Comparison of ENCODE assay signal across 9 cellular contexts in the genomic region with DNA sequence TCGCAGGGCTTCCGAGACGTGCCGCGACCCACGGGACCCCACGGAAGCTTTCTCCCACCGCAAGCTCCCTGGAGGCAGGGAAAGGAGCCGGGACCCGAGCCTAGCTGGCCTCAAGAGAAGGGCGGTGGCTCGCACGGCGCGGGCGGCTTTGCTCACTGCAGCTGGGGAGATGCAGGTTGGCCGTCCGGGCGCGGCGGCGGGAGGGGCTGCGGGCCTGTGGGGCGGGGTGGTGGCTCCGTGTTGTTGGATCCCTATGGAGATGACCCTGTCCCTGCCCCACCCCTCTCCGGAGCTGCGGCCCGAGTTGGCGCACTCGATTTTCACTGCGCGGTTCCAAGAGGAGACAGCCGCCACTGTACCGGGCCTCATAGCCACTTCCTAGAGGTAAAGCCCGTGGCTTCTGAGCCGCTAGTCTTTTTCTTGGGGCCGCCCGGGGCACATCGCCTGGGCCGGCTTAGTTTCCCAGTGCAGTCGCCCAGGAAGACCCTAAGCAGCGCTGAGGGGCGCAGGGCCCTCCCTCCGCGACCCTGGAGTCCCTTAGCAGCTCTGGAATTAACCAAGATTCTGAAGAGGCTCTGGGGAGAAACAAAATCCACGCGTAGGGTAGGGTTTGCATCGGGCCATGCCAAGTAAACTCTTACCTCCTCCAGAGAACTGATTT. TPM values are rescaled to one million over a fixed set of nuclear protein-coding genes. Genes with fewer than 3 reads are reported as not detected.
DNase-seq lines count a peak whose midpoint lies in the region; ATAC-seq and TF ChIP-seq lines count a peak whose summit lies in the region.
"Had no signal": no experiment of that assay in that cellular context is flagged by ENCODE, and none has a peak within 500 bp of the region (broad histone marks: within the 10 kb centered on the region; RNA-seq: fewer than 3 reads in every experiment).

A gene with protein sequence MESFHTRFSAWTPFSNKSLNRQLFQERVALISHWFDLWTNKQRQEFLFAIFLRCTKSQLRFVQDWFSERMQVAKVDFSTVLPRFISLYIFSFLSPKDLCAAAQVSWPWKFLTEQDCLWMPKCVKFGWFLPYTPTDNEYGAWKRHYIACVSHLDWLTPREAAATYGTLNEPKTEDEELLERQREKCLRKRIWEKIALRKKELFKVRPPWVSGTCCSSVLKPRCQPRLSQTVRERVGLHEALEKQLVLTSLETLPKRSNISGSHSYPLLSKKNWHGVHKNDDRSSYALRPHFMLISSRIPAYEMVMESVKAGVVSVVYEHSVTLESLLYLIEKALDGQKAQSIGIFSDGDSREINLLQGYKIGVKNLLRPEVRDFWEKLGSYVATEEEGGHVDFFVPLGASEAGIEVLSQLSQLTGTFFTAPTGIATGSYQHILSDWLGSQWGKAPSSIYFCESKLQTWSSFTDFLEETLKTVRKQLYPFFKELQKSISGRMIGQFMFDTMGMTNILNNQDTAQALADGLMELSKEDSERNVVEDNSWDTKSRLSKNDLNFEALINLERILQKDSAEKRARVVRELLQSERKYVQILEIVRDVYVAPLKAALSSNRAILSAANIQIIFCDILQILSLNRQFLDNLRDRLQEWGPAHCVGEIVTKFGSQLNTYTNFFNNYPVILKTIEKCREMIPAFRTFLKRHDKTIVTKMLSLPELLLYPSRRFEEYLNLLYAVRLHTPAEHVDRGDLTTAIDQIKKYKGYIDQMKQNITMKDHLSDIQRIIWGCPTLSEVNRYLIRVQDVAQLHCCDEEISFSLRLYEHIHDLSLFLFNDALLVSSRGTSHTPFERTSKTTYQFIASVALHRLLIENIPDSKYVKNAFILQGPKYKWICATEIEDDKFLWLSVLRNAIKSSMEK (plus strand): TSS at position 279 of the 661 bp plus-strand sequence. CDS start 17,188 bp downstream, outside the sequence.

- H3K36me3 ChIP-seq in IMR-90 (ENCODE audit: control insufficient read depth, insufficient read depth, low read length) = peaks cover 4% of the 10 kb centered on the region

- H3K79me1 ChIP-seq in IMR-90 (ENCODE audit: low read depth in 1 of 2, low read length in 2 of 2) = no peaks in the 10 kb centered on the region

- no peak within 1 kb of the TSS for H2AK5ac ChIP-seq in IMR-90 (ENCODE audit: low read depth, low read length)

- H3K27me3 ChIP-seq in IMR-90 (ENCODE audit: control insufficient read depth, insufficient read depth, low read length) = peaks cover 2% of the 10 kb centered on the region

- H3K4me2 ChIP-seq in IMR-90 (ENCODE audit: low read depth, low read length) = no peak within 1 kb of the TSS

- TF ChIP-seq RAD21 in IMR-90 (IDR thresholded peaks at IDR 0.05; ENCODE audit: low read length) = no peak

- no peak within 1 kb of the TSS for H3K56ac ChIP-seq in IMR-90 (ENCODE audit: extremely low read depth, insufficient read depth, low read length)

- no peak within 1 kb of the TSS for H3K4ac ChIP-seq in IMR-90 (ENCODE audit: low read depth, low read length)

- no peak within 1 kb of the TSS for H3K14ac ChIP-seq in IMR-90 (replicated peaks; ENCODE audit: low read depth, low read length)

- dilution Hi-C loops in IMR-90 (cut with HindIII; ENCODE audit: low sequenced_read_pairs, unreplicated experiment) = no loop called here

- H3K9ac ChIP-seq in IMR-90 (ENCODE audit: low read depth, low read length) = no peak within 1 kb of the TSS

- H2BK15ac ChIP-seq in IMR-90 (ENCODE audit: low read depth, low read length) = no peak within 1 kb of the TSS

- no peak within 1 kb of the TSS for H2BK120ac ChIP-seq in IMR-90 (ENCODE audit: low read depth, low read length)

- 28% methylated on average over 22 of the region's 48 CpGs; no CpG with 5 or more reads in 1 of the 2 experiments for WGBS in IMR-90 (ENCODE audit: extremely low coverage in 2 of 2, insufficient read length in 1 of 2), 2 experiments

- no peak within 1 kb of the TSS; the same call in 1 of the 2 replicates for H4K5ac ChIP-seq in IMR-90 (ENCODE audit: low read depth, low read length)

- H3K9me1 ChIP-seq in IMR-90 (ENCODE audit: insufficient read depth, low read length) = 0 out of 2 replicates have a peak, but pooled peaks cover 3% of the 10 kb centered on the region

- CTCF ChIA-PET in IMR-90 (lab: Yijun Ruan, JAX) = no interaction called here

- no peak within 1 kb of the TSS for H2AK9ac ChIP-seq in IMR-90 (replicated peaks; ENCODE audit: low read depth, low read length, poor library complexity)

- H3K23ac ChIP-seq in IMR-90 (ENCODE audit: low read depth, low read length) = no peak within 1 kb of the TSS

- H4K20me1 ChIP-seq in IMR-90 (ENCODE audit: insufficient read depth, low read length) = no peaks in the 10 kb centered on the region

- peak within 1 kb of the TSS; percentile 80 for H2AFZ ChIP-seq in IMR-90 (replicated peaks; ENCODE audit: low read length, poor library complexity)

- no TSS peak for BruUV-seq in IMR-90 (replicated peaks; lab: Mats Ljungman, UMichigan)

- H4K91ac ChIP-seq in IMR-90 (ENCODE audit: insufficient read depth, low read depth, low read length) = no peak within 1 kb of the TSS

- POLR2A ChIA-PET in IMR-90 (lab: Charles Lee; ENCODE audit: unreplicated experiment) = no interaction called here

- DNase-seq in IMR-90 (no peak), dermis blood vessel endothelial cell (peak; percentile 61), left colon (peak; percentile 90 to 91), NCI-H82 treated with DMSO at 0.1 percent for 48 hours (lab: John Stamatoyannopoulos, UW; ENCODE audit: unreplicated experiment) (no peak), GF-D8 (lab: John Stamatoyannopoulos, UW) (no peak)
- DNase-seq in stimulated activated naive CD8-positive, alpha-beta T cell treated with anti-CD3 and anti-CD28 coated beads, Interleukin-15, Interleukin-2, amounts not matched to agents 100 U/mL and 50 U/mL, for 24 hours = no peak
- no peak for DNase-seq in activated CD4-positive, alpha-beta T cell treated with anti-CD3 and anti-CD28 coated beads, Interleukin-2, amount 50 U/mL, for 1 hour

- ATAC-seq in IMR-90 (ENCODE audit: low read depth) = peak; percentile 46
- peak; percentile 100 for ATAC-seq in left colon
- ATAC-seq in stimulated activated naive CD8-positive, alpha-beta T cell treated with anti-CD3 and anti-CD28 coated beads, Interleukin-15, Interleukin-2, amounts not matched to agents 100 U/mL and 50 U/mL, for 24 hours = peak; percentile 43
- ATAC-seq in HG02884 (IDR thresholded peaks at IDR 0.05; ENCODE audit: unreplicated experiment) = no peak

- intact Hi-C loops in IMR-90 (cut with micrococcal nuclease) (no loop called here), left colon (cut with DNase I, micrococcal nuclease) (no loop called here)

- no peak within 1 kb of the TSS for H2BK20ac ChIP-seq in IMR-90 (ENCODE audit: low read depth, low read length)

- no peak within 1 kb of the TSS for H2BK5ac ChIP-seq in IMR-90 (ENCODE audit: low read depth, low read length, poor library complexity, severe bottlenecking)

- in situ Hi-C loops in IMR-90 (cut with MboI; ENCODE audit: low sequenced_read_pairs) = no loop called here

- H3K4me1 ChIP-seq in IMR-90 (ENCODE audit: control insufficient read depth, insufficient read depth, low read length) = peaks cover 2% of the 10 kb centered on the region; the same call in 1 of the 2 replicates

- no peak within 1 kb of the TSS for H3K27ac ChIP-seq in IMR-90 (ENCODE audit: insufficient read depth, low read length)
- H3K27ac ChIP-seq: SK-N-MC had no signal

- no peak for TF ChIP-seq POLR2A in IMR-90 (IDR thresholded peaks at IDR 0.05; ENCODE audit: low read depth, low read length)

- no peaks in the 10 kb centered on the region for H3K9me3 ChIP-seq in IMR-90 (ENCODE audit: control insufficient read depth, insufficient read depth, low read length)

- H3K18ac ChIP-seq in IMR-90 (ENCODE audit: low read depth, low read length) = no peak within 1 kb of the TSS

- TF ChIP-seq CTCF in IMR-90 (conservative IDR thresholded peaks at IDR 0.05; ENCODE audit: low read depth, low read length) = no peak

- no peak within 1 kb of the TSS for H3K4me3 ChIP-seq in IMR-90 (ENCODE audit: insufficient read depth, low read depth, low read length)
- H3K4me3 ChIP-seq: SK-N-MC had no signal

- no peak within 1 kb of the TSS for H4K8ac ChIP-seq in IMR-90 (ENCODE audit: low read depth in 2 of 2, low read length in 2 of 2)

TF ChIP-seq in IMR-90, 13 proteins besides CTCF, POLR2A, EP300 and RAD21 (continues in another document):
- TF ChIP-seq CEBPB (IDR thresholded peaks at IDR 0.05; ENCODE audit: low read depth, low read length) (no peak), MAZ (IDR thresholded peaks at IDR 0.05; ENCODE audit: borderline replicate concordance, low read depth, low read length) (no peak), SMC3 (IDR thresholded peaks at IDR 0.05; ENCODE audit: low read depth, low read length) (no peak), NFE2L2 (IDR thresholded peaks at IDR 0.05; ENCODE audit: low read depth, low read length) (no peak), BHLHE40 (IDR thresholded peaks at IDR 0.05; ENCODE audit: low read depth, low read length) (no peak), FOS (IDR thresholded peaks at IDR 0.05; ENCODE audit: low read depth, low read length) (no peak), MXI1 (IDR thresholded peaks at IDR 0.05; ENCODE audit: borderline replicate concordance, low read depth, low read length) (no peak), RFX5 (IDR thresholded peaks at IDR 0.05; ENCODE audit: low read depth, low read length) (no peak)
- TF ChIP-seq, protein P1, sequence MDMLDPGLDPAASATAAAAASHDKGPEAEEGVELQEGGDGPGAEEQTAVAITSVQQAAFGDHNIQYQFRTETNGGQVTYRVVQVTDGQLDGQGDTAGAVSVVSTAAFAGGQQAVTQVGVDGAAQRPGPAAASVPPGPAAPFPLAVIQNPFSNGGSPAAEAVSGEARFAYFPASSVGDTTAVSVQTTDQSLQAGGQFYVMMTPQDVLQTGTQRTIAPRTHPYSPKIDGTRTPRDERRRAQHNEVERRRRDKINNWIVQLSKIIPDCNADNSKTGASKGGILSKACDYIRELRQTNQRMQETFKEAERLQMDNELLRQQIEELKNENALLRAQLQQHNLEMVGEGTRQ (IDR thresholded peaks at IDR 0.05; ENCODE audit: low read depth, low read length) = no peak
- TF ChIP-seq, protein P2, sequence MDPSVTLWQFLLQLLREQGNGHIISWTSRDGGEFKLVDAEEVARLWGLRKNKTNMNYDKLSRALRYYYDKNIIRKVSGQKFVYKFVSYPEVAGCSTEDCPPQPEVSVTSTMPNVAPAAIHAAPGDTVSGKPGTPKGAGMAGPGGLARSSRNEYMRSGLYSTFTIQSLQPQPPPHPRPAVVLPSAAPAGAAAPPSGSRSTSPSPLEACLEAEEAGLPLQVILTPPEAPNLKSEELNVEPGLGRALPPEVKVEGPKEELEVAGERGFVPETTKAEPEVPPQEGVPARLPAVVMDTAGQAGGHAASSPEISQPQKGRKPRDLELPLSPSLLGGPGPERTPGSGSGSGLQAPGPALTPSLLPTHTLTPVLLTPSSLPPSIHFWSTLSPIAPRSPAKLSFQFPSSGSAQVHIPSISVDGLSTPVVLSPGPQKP (IDR thresholded peaks at IDR 0.05; ENCODE audit: borderline replicate concordance, low read depth, low read length) = no peak

RNA-seq across cellular contexts. Expression of the gene that starts here (rescaled TPM):
- not detected in 2 replicates for total RNA-seq in IMR-90 (2012; rRNA removed)
- not detected in 2 replicates for polyA plus RNA-seq in IMR-90 (2012; rRNA removed)
- not detected in 2 replicates for polyA plus RNA-seq in IMR-90 (2012; cell fraction: cytosol; rRNA removed)
- 0.05 TPM in 1 of 2 replicates, not detected in the other for polyA plus RNA-seq in IMR-90 (2012; cell fraction: nucleus; rRNA removed; ENCODE audit: low replicate concordance)
- not detected in 2 replicates for total RNA-seq in dermis blood vessel endothelial cell
- not detected for total RNA-seq in left colon

Comparison
In these comparisons a context has a peak if more than half of its experiments do, and no peak if none do; other contexts are left out.
1. Peak in ATAC-seq in IMR-90; RNA of the gene not detected or under 1 TPM.
2. Peak in DNase-seq in dermis blood vessel endothelial cell; RNA of the gene not detected or under 1 TPM.
3. Peak in DNase-seq and ATAC-seq in left colon; RNA of the gene not detected or under 1 TPM.